ENCODE assay signal across 20 cellular contexts in genomic region chr11:120183701-120184141, GRCh38. TPM values are rescaled to one million over a fixed set of nuclear protein-coding genes. Genes with fewer than 3 reads are reported as not detected.
DNase-seq lines count a peak whose midpoint lies in the region; ATAC-seq and TF ChIP-seq lines count a peak whose summit lies in the region.
"Had no signal": no experiment of that assay in that cellular context is flagged by ENCODE, and none has a peak within 500 bp of the region (broad histone marks: within the 10 kb centered on the region; RNA-seq: fewer than 3 reads in every experiment).

No MANE protein-coding gene starts in this region.

- H3K36me3 ChIP-seq in Peyer's patch (no peaks in the 10 kb centered on the region), sigmoid colon (no peaks in the 10 kb centered on the region)
- H3K36me3 ChIP-seq: lower lobe of right lung had no signal

- peak overlapping the region in 2 of 5 experiments; percentile 30 to 68 for H3K4me3 Mint-ChIP-seq in brain
- H3K4me3 Mint-ChIP-seq: IgD-negative memory B cell, neural crest cell had no signal

- H3K4me3 ChIP-seq in Peyer's patch (peak overlapping the region in 2 of 4 donors; percentile 42 to 52), lower leg skin (ENCODE audit: low read depth, poor library complexity, severe bottlenecking) (no peak overlapping the region), sigmoid colon (no peak overlapping the region)
- H3K4me3 ChIP-seq: lower lobe of right lung, smooth muscle cell had no signal

- DNase-seq in Peyer's patch, result no peak
- peak; percentile 14 to 82 for DNase-seq in lower leg skin (ENCODE audit: low spot score in 2 of 2)
- DNase-seq in sigmoid colon, result peak; percentile 63
- DNase-seq in RPMI8226, result no peak
- DNase-seq in NCI-H1417 (lab: John Stamatoyannopoulos, UW), result no peak
- DNase-seq: activated naive CD4-positive, alpha-beta T cell treated with Interleukin-2 at 50 U/mL for 16 hours; effector CD4-positive, alpha-beta T cell; HCEC 1CT; lower lobe of right lung; NCI-H526 treated with DMSO at 0.1 percent for 48 hours; PC-3; stimulated activated naive CD4-positive, alpha-beta T cell had no signal

- peak overlapping the region; percentile 2 to 96 (median 76) for H3K27ac Mint-ChIP-seq in brain
- H3K27ac Mint-ChIP-seq: IgD-negative memory B cell had no signal

- H3K9me3 ChIP-seq in Peyer's patch (no peaks in the 10 kb centered on the region), sigmoid colon (no peaks in the 10 kb centered on the region)
- H3K9me3 ChIP-seq: Caco-2, lower lobe of right lung had no signal

- 92 to 93% methylated on average over 7 of the region's 7 CpGs for WGBS in lower leg skin, 2 donors
- WGBS in sigmoid colon, 2 donors, result 88% methylated on average over 7 of the region's 7 CpGs

- H3K9me3 Mint-ChIP-seq in brain, result no peaks in the 10 kb centered on the region
- H3K9me3 Mint-ChIP-seq: neural crest cell had no signal

- no peak for TF ChIP-seq EP300 in sigmoid colon (IDR thresholded peaks at IDR 0.05)

- peaks cover 3% of the 10 kb centered on the region for H3K27me3 Mint-ChIP-seq in brain

- H3K4me1 ChIP-seq in Peyer's patch (peaks cover 0 to 67% (median 25%) of the 10 kb centered on the region in 4 donors), sigmoid colon (peaks cover 0 to 50% (median 26%) of the 10 kb centered on the region in 4 donors)

- TF ChIP-seq POLR2A in Peyer's patch (IDR thresholded peaks at IDR 0.05), result no peak
- no peak for TF ChIP-seq POLR2A in lower leg skin (IDR thresholded peaks at IDR 0.05)
- TF ChIP-seq POLR2A in sigmoid colon (IDR thresholded peaks at IDR 0.05), result no peak

- H3K27me3 ChIP-seq in Peyer's patch (no peaks in the 10 kb centered on the region), sigmoid colon (no peaks in the 10 kb centered on the region)

- peak overlapping the region; percentile 57 to 97 (median 88) for H3K27ac ChIP-seq in Peyer's patch
- peak overlapping the region; percentile 73 to 77 (median 75) for H3K27ac ChIP-seq in sigmoid colon
- H3K27ac ChIP-seq: lower lobe of right lung had no signal

- intact Hi-C loops in lower leg skin (cut with DNase I; ENCODE audit: low total_unique reads), result no loop called here
- intact Hi-C loops in sigmoid colon (cut with DNase I), result no loop called here

- H3K4me1 Mint-ChIP-seq in brain, result peaks cover 100% of the 10 kb centered on the region
- H3K4me1 Mint-ChIP-seq: IgD-negative memory B cell had no signal

- H3K36me3 Mint-ChIP-seq in brain, result no peaks in the 10 kb centered on the region

- ATAC-seq in HG02885 (IDR thresholded peaks at IDR 0.05; ENCODE audit: poor library complexity, unreplicated experiment) (no peak), HG02884 (IDR thresholded peaks at IDR 0.05; ENCODE audit: unreplicated experiment) (no peak)
- ATAC-seq: lower lobe of right lung had no signal

- no peak for TF ChIP-seq CTCF in Peyer's patch (IDR thresholded peaks at IDR 0.05)
- TF ChIP-seq CTCF in brain (conservative IDR thresholded peaks at IDR 0.05), result no peak
- no peak for TF ChIP-seq CTCF in lower leg skin (IDR thresholded peaks at IDR 0.05)
- TF ChIP-seq CTCF in sigmoid colon (IDR thresholded peaks at IDR 0.05), result no peak

RNA-seq across cellular contexts. Expression of gene OAF, which starts 27.1 kb away (rescaled TPM):
- 100 to 1,000 TPM in 3 of 4 donors, 10 to 100 TPM in 1; 66.0 to 344 (median 228) TPM for total RNA-seq in Peyer's patch
- polyA plus RNA-seq in brain (ENCODE audit: insufficient read depth, low read depth, low replicate concordance), result 13.7 TPM
- total RNA-seq in lower leg skin, result 10 to 100 TPM in 2 of 4 donors, 1 to 10 TPM in 2; 3.0 to 15.4 (median 9.1) TPM
- 10 to 100 TPM; 23.5 to 44.3 (median 41.2) TPM for total RNA-seq in sigmoid colon
- 10 to 100 TPM; 51.2 to 94.3 (median 74.7) TPM for polyA plus RNA-seq in sigmoid colon

RNA-seq across cellular contexts. Expression of gene TRIM29, which starts 45.8 kb away (rescaled TPM):
- 10 to 100 TPM in 1 of 4 donors, 1 to 10 TPM in 3; 7.8 to 33.3 (median 9.1) TPM for total RNA-seq in Peyer's patch
- 2.5 TPM for polyA plus RNA-seq in brain (ENCODE audit: insufficient read depth, low read depth, low replicate concordance)
- total RNA-seq in lower leg skin, result 1,000 to 10,000 TPM; 1,092 to 1,522 (median 1,226) TPM
- 1 to 10 TPM in 3 of 4 donors, under 1 TPM in 1; 0.33 to 6.9 (median 1.1) TPM for total RNA-seq in sigmoid colon
- 1 to 10 TPM; 6.0 to 8.5 (median 7.2) TPM for polyA plus RNA-seq in sigmoid colon
- total RNA-seq: activated CD8-positive, alpha-beta memory T cell treated with anti-CD3 and anti-CD28 coated beads for 36 hours; neural crest cell had no signal
- polyA plus RNA-seq: IgD-negative memory B cell had no signal

RNA-seq across cellular contexts. Expression of gene POU2F3, which starts 56.2 kb away (rescaled TPM):
- 1 to 10 TPM in 3 of 4 donors, not detected in 1; 2.2 to 3.3 (median 2.8) TPM for total RNA-seq in Peyer's patch
- 0.58 TPM for polyA plus RNA-seq in brain (ENCODE audit: insufficient read depth, low read depth, low replicate concordance)
- total RNA-seq in lower leg skin, result 100 to 1,000 TPM in 3 of 4 donors, 10 to 100 TPM in 1; 74.1 to 112 (median 103) TPM
- total RNA-seq in sigmoid colon, result not detected
- polyA plus RNA-seq in sigmoid colon, result 1 to 10 TPM in 2 of 3 donors, under 1 TPM in 1; 0.92 to 1.8 (median 1.3) TPM
- total RNA-seq: activated CD8-positive, alpha-beta memory T cell treated with anti-CD3 and anti-CD28 coated beads for 36 hours; Caco-2; neural crest cell had no signal
- polyA plus RNA-seq: IgD-negative memory B cell, smooth muscle cell had no signal

Comparison
In these comparisons a context has a peak if more than half of its experiments do, and no peak if none do; other contexts are left out.
1. DNase-seq: peak in lower leg skin (2 of 2) and sigmoid colon (single experiment); none in Peyer's patch (0 of 3), RPMI8226 (single experiment) and NCI-H1417 (0 of 3).
2. RNA of gene TRIM29, which starts 45.8 kb away (total RNA-seq): 1,092 to 1,522 TPM in lower leg skin; 7.8 to 33.3 TPM in Peyer's patch and 0.33 to 6.9 TPM in sigmoid colon; every median in the first group is over 10 times any median in the second.
3. RNA of gene POU2F3, which starts 56.2 kb away (total RNA-seq): 74.1 to 112 TPM in lower leg skin; 2.2 to 3.3 TPM in Peyer's patch and not detected in sigmoid colon; every median in the first group is over 10 times any median in the second.